13 cellular contexts compared by ENCODE assay signal in the genomic region with DNA sequence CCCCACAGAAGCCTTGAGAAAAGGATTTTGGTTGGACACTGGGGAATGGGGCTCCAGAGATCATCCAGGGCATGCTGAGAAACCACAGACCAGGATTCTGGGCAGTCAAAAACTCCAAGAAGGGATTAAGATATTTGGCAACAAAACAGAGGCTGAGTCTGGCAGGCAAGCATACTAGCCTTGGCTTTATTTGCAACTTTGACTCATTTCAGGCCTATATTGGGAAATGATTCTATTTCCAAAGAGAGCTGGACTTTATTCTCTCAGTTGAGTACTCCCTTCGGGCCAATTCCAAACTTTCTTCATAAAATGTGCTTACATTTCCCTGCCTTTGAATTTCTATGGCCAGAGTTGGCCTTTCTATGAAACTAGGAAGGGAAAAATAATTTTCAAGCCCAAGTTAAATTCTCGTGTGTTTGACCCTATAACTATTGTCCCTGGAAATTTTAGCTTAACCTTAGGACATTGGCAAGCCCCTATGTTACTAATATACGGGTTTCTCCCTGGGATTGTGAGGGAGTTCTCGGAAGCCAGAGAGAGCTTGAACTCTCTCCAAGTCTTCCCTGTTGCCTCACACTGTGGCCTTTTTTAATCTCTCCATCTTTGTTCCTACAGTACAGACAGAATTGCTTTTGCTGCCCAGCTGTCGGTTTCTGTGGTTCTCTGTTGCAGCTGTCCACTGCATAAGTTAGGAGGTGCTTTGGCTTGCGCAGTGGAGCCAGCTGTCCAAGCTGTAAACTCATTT.
DNase-seq lines count a peak whose midpoint lies in the region; ATAC-seq and TF ChIP-seq lines count a peak whose summit lies in the region.
"Had no signal": no experiment of that assay in that cellular context is flagged by ENCODE, and none has a peak within 500 bp of the region (broad histone marks: within the 10 kb centered on the region; RNA-seq: fewer than 3 reads in every experiment).

No MANE protein-coding gene starts in this region.

- ATAC-seq in HG02588 (IDR thresholded peaks at IDR 0.05; ENCODE audit: unreplicated experiment), result no peak

- H3K27me3 ChIP-seq in osteoblast (ENCODE audit: insufficient read depth, low read length) (no peaks in the 10 kb centered on the region), Karpas-422 (ENCODE audit: low read length) (no peaks in the 10 kb centered on the region)
- H3K27me3 ChIP-seq: SJSA1, upper lobe of left lung had no signal

- no peak for TF ChIP-seq CTCF in osteoblast (IDR thresholded peaks at IDR 0.05; ENCODE audit: extremely low read depth, low read depth, low read length)

- DNase-seq in AG08395 (ENCODE audit: low spot score), result peak; percentile 72
- peak; percentile 78 for DNase-seq in RPMI7951 (ENCODE audit: low read depth)
- DNase-seq in fibroblast of peridontal ligament (ENCODE audit: extremely low read depth), result peak; percentile 89
- peak; percentile 27 for DNase-seq in osteoblast (ENCODE audit: insufficient read length, low spot score, missing footprints)
- DNase-seq in RPMI8226, result no peak
- no peak for DNase-seq in Karpas-422
- no peak for DNase-seq in activated gamma-delta T cell treated with Interleukin-2 at 50 U/mL for 16 hours
- DNase-seq: activated T-cell treated with anti-CD3 and anti-CD28 coated beads for 4 hours, NCI-H1092, WERI-Rb-1 had no signal

- no peaks in the 10 kb centered on the region for H3K9me3 ChIP-seq in osteoblast (ENCODE audit: low read depth, low read length)
- no peaks in the 10 kb centered on the region for H3K9me3 ChIP-seq in Karpas-422 (ENCODE audit: low read length)
- H3K9me3 ChIP-seq: SJSA1, upper lobe of left lung had no signal

- H2AFZ ChIP-seq in osteoblast (ENCODE audit: low read length) (no peak overlapping the region), Karpas-422 (ENCODE audit: low read length) (no peak overlapping the region)

- no peaks in the 10 kb centered on the region for H4K20me1 ChIP-seq in osteoblast (ENCODE audit: insufficient read depth, low read length)
- no peaks in the 10 kb centered on the region for H4K20me1 ChIP-seq in Karpas-422 (ENCODE audit: insufficient read depth, low read depth, low read length)

- H3K4me2 ChIP-seq in osteoblast (ENCODE audit: insufficient read depth, low read length), result peak overlapping the region; percentile 33
- H3K4me2 ChIP-seq in Karpas-422 (ENCODE audit: low read depth, low read length, poor library complexity, severe bottlenecking), result no peak overlapping the region

- H3K4me1 ChIP-seq in osteoblast (ENCODE audit: insufficient read depth, low read length) (peaks cover 4% of the 10 kb centered on the region), Karpas-422 (ENCODE audit: low read length) (no peaks in the 10 kb centered on the region)
- H3K4me1 ChIP-seq: SJSA1, upper lobe of left lung had no signal

- H3K27ac ChIP-seq in osteoblast (ENCODE audit: low read depth, low read length) (peak overlapping the region; percentile 20), Karpas-422 (ENCODE audit: low read length) (no peak overlapping the region)
- H3K27ac ChIP-seq: SJSA1, upper lobe of left lung, WERI-Rb-1 had no signal

- H3K9me2 ChIP-seq in Karpas-422 (replicated peaks; ENCODE audit: insufficient read depth, low read length), result no peaks in the 10 kb centered on the region

- H3K9ac ChIP-seq in Karpas-422 (ENCODE audit: low read length), result no peak overlapping the region

- H3K36me3 ChIP-seq in osteoblast (ENCODE audit: insufficient read depth, low read length) (no peaks in the 10 kb centered on the region), Karpas-422 (ENCODE audit: insufficient read depth, low read length) (no peaks in the 10 kb centered on the region)
- H3K36me3 ChIP-seq: SJSA1, upper lobe of left lung, WERI-Rb-1 had no signal

- H3K4me3 ChIP-seq in osteoblast (ENCODE audit: insufficient read depth, low read length) (no peak overlapping the region), Karpas-422 (ENCODE audit: low read length) (no peak overlapping the region)
- H3K4me3 ChIP-seq: SJSA1, upper lobe of left lung had no signal

- H3K79me2 ChIP-seq in osteoblast (ENCODE audit: insufficient read depth, low read length), result no peaks in the 10 kb centered on the region
- H3K79me2 ChIP-seq in Karpas-422 (ENCODE audit: low read length), result no peaks in the 10 kb centered on the region

Comparison
In these comparisons a context has a peak if more than half of its experiments do, and no peak if none do; other contexts are left out.
1. DNase-seq: peak in AG08395 (single experiment), RPMI7951 (single experiment), fibroblast of peridontal ligament (single experiment) and osteoblast (single experiment); none in RPMI8226 (single experiment), Karpas-422 (single experiment) and activated gamma-delta T cell treated with Interleukin-2 at 50 U/mL for 16 hours (single experiment).